Comparison of ENCODE assay signal across 7 cellular contexts in the genomic region with DNA sequence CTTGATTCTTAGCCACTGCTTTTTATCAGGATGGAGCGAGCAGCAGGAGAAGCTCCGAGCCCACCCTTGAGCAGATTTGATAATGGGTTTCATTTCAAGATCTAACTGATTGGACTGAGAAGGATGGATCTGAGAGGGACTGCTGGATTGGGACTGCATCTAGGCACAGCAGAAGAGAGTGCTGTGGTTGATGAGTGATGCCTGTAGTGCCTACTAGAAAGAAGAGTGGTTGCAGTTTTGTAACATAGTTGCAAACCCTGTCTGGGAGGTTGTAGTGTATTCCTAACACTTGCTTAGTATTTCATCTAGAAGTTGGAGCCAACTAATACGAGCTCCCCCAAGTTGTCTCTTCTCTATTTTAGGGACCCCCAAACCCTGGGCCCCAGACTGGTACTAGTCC.
"Had no signal": no experiment of that assay in that cellular context is flagged by ENCODE, and none has a peak within 500 bp of the region (broad histone marks: within the 10 kb centered on the region; RNA-seq: fewer than 3 reads in every experiment).

No MANE protein-coding gene starts in this region.

- FAIRE-seq: G401.6, GM12891, GM12892, GM18507, GM19239 had no signal

- DNase-seq: GDM1, GF-D8 had no signal
